Comparison of ENCODE assay signal across 1 cellular context in the genomic region with DNA sequence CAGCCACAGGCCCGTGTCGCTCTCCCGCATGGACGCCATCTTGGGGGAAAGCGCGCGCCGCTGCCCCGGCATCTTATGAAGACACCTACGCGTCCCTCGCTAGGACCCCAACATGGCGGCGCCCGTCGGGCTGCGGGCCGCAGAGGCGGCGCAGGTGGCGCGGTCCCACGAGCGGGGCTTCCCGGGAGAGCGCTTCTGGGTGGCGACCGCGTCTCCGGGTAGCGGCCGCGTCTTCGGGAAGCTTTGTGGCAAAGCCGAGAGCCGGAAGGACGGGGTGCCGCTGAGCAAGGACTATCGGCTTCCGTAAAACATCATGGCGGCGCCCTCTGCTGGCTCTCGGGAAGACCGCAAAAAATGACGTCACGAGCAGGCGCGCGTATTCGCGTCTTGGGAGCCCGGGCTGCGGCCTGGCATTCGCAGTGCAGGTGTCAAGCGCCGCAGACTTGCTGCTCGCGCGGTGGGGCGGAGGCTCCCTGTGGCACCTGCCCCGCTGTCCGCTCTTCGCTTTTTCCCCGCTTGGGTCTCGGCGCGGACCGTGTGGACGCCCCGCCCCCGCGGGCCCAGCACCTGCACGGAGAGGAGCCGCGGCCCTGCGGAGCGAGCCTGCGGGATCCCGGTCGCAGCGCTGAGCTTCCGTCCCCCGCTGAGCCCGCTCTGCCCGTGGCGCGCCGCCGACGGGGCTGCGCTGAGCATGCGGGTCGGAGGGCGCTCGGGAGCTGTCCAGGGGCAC.
TF ChIP-seq lines count a peak whose summit lies in the region.

A gene (minus strand): TSS at position 54 of the 730 bp plus-strand sequence. CDS start 15 bp downstream, at position 39.

TF ChIP-seq in HepG2, 621 proteins besides CTCF, POLR2A, EP300 and RAD21 (continued from another document and continues in another):
- TF ChIP-seq RXRB (CRISPR knock-in tag; IDR thresholded peaks at IDR 0.05; ENCODE audit: borderline replicate concordance) (no peak; the same call in 1 of the 2 replicates), ZNF660 (CRISPR knock-in tag; IDR thresholded peaks at IDR 0.05; ENCODE audit: borderline replicate concordance, low read depth) (no peak), ARHGAP35 (CRISPR knock-in tag; IDR thresholded peaks at IDR 0.05; ENCODE audit: borderline replicate concordance) (no peak), NFKBIZ (CRISPR knock-in tag; IDR thresholded peaks at IDR 0.05) (peak; percentile 49; the same call in 1 of the 2 replicates), ATF7-NPFF (CRISPR knock-in tag; IDR thresholded peaks at IDR 0.05; ENCODE audit: low read depth) (peak; percentile 79), BCL6 (CRISPR knock-in tag; IDR thresholded peaks at IDR 0.05) (peak; percentile 14; the same call in 1 of the 2 replicates), NCOA2 (CRISPR knock-in tag; IDR thresholded peaks at IDR 0.05) (peak; percentile 18; the same call in 1 of the 2 replicates), ZNF674 (CRISPR knock-in tag; IDR thresholded peaks at IDR 0.05; ENCODE audit: low read depth) (no peak), ZNF230 (CRISPR knock-in tag; IDR thresholded peaks at IDR 0.05) (no peak), KMT2A (CRISPR knock-in tag; IDR thresholded peaks at IDR 0.05) (peak; percentile 73), ZNF10 (CRISPR knock-in tag; IDR thresholded peaks at IDR 0.05; ENCODE audit: borderline replicate concordance, low read depth) (no peak), ZNF557 (CRISPR knock-in tag; IDR thresholded peaks at IDR 0.05) (no peak), MAFF (IDR thresholded peaks at IDR 0.05; ENCODE audit: low read depth, low read length) (no peak), ZNF224 (CRISPR knock-in tag; IDR thresholded peaks at IDR 0.05) (peak; percentile 81), ZNF749 (CRISPR knock-in tag; IDR thresholded peaks at IDR 0.05; ENCODE audit: borderline replicate concordance) (peak; percentile 76; the same call in 1 of the 2 replicates), RARA (CRISPR knock-in tag; IDR thresholded peaks at IDR 0.05) (peak; percentile 22), SRSF4 (IDR thresholded peaks at IDR 0.05; ENCODE audit: low read depth, low read length, poor library complexity, severe bottlenecking) (no peak), FOSL1 (CRISPR knock-in tag; IDR thresholded peaks at IDR 0.05; ENCODE audit: borderline replicate concordance) (no peak), ZNF552 (CRISPR knock-in tag; IDR thresholded peaks at IDR 0.05; ENCODE audit: borderline replicate concordance) (no peak; the same call in 1 of the 2 replicates), ZNF577 (CRISPR knock-in tag; IDR thresholded peaks at IDR 0.05; ENCODE audit: borderline replicate concordance, low read depth) (no peak), KAT2B (IDR thresholded peaks at IDR 0.05; ENCODE audit: borderline replicate concordance, low read depth, low read length) (no peak), SMARCC2 (IDR thresholded peaks at IDR 0.05) (no peak), GZF1 (CRISPR knock-in tag; IDR thresholded peaks at IDR 0.05) (no peak), ZNF317 (CRISPR knock-in tag; IDR thresholded peaks at IDR 0.05) (no peak; the same call in 1 of the 2 replicates), ZNF547 (CRISPR knock-in tag; IDR thresholded peaks at IDR 0.05) (0 out of 2 replicates have a peak, but pooled peaks have one; percentile 49), SKI (IDR thresholded peaks at IDR 0.05; ENCODE audit: partially characterized antibody) (peak; percentile 38), ZIK1 (CRISPR knock-in tag; IDR thresholded peaks at IDR 0.05; ENCODE audit: borderline replicate concordance, low read depth) (peak; percentile 29; the same call in 1 of the 2 replicates), REL (CRISPR knock-in tag; conservative IDR thresholded peaks at IDR 0.05) (0 out of 2 replicates have a peak, but pooled peaks have one; percentile 49), ZNF773 (CRISPR knock-in tag; IDR thresholded peaks at IDR 0.05; ENCODE audit: borderline replicate concordance) (no peak), FOSL2 (CRISPR knock-in tag; IDR thresholded peaks at IDR 0.05) (peak; percentile 22; the same call in 1 of the 2 replicates), ZC3H13 (CRISPR knock-in tag; IDR thresholded peaks at IDR 0.05) (no peak; the same call in none of the 2 replicates), MBD4 (IDR thresholded peaks at IDR 0.05; ENCODE audit: borderline replicate concordance, low read length) (no peak)
- TF ChIP-seq, protein P1, sequence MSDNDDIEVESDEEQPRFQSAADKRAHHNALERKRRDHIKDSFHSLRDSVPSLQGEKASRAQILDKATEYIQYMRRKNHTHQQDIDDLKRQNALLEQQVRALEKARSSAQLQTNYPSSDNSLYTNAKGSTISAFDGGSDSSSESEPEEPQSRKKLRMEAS (IDR thresholded peaks at IDR 0.05): peak; percentile 68
- TF ChIP-seq, protein P2, sequence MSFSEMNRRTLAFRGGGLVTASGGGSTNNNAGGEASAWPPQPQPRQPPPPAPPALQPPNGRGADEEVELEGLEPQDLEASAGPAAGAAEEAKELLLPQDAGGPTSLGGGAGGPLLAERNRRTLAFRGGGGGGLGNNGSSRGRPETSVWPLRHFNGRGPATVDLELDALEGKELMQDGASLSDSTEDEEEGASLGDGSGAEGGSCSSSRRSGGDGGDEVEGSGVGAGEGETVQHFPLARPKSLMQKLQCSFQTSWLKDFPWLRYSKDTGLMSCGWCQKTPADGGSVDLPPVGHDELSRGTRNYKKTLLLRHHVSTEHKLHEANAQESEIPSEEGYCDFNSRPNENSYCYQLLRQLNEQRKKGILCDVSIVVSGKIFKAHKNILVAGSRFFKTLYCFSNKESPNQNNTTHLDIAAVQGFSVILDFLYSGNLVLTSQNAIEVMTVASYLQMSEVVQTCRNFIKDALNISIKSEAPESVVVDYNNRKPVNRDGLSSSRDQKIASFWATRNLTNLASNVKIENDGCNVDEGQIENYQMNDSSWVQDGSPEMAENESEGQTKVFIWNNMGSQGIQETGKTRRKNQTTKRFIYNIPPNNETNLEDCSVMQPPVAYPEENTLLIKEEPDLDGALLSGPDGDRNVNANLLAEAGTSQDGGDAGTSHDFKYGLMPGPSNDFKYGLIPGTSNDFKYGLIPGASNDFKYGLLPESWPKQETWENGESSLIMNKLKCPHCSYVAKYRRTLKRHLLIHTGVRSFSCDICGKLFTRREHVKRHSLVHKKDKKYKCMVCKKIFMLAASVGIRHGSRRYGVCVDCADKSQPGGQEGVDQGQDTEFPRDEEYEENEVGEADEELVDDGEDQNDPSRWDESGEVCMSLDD (CRISPR knock-in tag; IDR thresholded peaks at IDR 0.05; ENCODE audit: borderline replicate concordance): peak; percentile 4; the same call in 1 of the 2 replicates
- TF ChIP-seq, protein P3, sequence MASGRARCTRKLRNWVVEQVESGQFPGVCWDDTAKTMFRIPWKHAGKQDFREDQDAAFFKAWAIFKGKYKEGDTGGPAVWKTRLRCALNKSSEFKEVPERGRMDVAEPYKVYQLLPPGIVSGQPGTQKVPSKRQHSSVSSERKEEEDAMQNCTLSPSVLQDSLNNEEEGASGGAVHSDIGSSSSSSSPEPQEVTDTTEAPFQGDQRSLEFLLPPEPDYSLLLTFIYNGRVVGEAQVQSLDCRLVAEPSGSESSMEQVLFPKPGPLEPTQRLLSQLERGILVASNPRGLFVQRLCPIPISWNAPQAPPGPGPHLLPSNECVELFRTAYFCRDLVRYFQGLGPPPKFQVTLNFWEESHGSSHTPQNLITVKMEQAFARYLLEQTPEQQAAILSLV (CRISPR knock-in tag; IDR thresholded peaks at IDR 0.05; ENCODE audit: borderline replicate concordance): peak; percentile 83; the same call in 1 of the 2 replicates
- TF ChIP-seq, protein P4, sequence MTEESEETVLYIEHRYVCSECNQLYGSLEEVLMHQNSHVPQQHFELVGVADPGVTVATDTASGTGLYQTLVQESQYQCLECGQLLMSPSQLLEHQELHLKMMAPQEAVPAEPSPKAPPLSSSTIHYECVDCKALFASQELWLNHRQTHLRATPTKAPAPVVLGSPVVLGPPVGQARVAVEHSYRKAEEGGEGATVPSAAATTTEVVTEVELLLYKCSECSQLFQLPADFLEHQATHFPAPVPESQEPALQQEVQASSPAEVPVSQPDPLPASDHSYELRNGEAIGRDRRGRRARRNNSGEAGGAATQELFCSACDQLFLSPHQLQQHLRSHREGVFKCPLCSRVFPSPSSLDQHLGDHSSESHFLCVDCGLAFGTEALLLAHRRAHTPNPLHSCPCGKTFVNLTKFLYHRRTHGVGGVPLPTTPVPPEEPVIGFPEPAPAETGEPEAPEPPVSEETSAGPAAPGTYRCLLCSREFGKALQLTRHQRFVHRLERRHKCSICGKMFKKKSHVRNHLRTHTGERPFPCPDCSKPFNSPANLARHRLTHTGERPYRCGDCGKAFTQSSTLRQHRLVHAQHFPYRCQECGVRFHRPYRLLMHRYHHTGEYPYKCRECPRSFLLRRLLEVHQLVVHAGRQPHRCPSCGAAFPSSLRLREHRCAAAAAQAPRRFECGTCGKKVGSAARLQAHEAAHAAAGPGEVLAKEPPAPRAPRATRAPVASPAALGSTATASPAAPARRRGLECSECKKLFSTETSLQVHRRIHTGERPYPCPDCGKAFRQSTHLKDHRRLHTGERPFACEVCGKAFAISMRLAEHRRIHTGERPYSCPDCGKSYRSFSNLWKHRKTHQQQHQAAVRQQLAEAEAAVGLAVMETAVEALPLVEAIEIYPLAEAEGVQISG (CRISPR knock-in tag; IDR thresholded peaks at IDR 0.05): peak; percentile 65
- TF ChIP-seq, protein P5, sequence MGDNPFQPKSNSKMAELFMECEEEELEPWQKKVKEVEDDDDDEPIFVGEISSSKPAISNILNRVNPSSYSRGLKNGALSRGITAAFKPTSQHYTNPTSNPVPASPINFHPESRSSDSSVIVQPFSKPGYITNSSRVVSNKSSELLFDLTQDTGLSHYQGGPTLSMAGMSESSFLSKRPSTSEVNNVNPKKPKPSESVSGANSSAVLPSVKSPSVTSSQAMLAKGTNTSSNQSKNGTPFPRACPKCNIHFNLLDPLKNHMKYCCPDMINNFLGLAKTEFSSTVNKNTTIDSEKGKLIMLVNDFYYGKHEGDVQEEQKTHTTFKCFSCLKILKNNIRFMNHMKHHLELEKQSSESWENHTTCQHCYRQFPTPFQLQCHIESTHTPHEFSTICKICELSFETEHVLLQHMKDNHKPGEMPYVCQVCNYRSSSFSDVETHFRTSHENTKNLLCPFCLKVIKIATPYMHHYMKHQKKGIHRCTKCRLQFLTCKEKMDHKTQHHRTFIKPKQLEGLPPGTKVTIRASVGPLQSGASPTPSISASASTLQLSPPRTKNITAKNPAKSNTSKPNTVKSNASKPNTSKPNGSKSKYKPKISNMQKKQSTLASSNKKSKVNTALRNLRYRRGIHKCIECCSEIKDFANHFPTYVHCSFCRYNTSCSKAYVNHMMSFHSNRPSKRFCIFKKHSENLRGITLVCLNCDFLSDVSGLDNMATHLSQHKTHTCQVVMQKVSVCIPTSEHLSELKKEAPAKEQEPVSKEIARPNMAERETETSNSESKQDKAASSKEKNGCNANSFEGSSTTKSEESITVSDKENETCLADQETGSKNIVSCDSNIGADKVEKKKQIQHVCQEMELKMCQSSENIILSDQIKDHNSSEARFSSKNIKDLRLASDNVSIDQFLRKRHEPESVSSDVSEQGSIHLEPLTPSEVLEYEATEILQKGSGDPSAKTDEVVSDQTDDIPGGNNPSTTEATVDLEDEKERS (CRISPR knock-in tag; IDR thresholded peaks at IDR 0.05): peak; percentile 15; the same call in 1 of the 2 replicates
- TF ChIP-seq, protein P6, sequence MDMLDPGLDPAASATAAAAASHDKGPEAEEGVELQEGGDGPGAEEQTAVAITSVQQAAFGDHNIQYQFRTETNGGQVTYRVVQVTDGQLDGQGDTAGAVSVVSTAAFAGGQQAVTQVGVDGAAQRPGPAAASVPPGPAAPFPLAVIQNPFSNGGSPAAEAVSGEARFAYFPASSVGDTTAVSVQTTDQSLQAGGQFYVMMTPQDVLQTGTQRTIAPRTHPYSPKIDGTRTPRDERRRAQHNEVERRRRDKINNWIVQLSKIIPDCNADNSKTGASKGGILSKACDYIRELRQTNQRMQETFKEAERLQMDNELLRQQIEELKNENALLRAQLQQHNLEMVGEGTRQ (IDR thresholded peaks at IDR 0.05; ENCODE audit: low read depth, low read length): no peak
- TF ChIP-seq, protein P6 (CRISPR knock-in tag; IDR thresholded peaks at IDR 0.05; ENCODE audit: borderline replicate concordance): peak; percentile 43; the same call in 1 of the 2 replicates
- TF ChIP-seq, protein P7, sequence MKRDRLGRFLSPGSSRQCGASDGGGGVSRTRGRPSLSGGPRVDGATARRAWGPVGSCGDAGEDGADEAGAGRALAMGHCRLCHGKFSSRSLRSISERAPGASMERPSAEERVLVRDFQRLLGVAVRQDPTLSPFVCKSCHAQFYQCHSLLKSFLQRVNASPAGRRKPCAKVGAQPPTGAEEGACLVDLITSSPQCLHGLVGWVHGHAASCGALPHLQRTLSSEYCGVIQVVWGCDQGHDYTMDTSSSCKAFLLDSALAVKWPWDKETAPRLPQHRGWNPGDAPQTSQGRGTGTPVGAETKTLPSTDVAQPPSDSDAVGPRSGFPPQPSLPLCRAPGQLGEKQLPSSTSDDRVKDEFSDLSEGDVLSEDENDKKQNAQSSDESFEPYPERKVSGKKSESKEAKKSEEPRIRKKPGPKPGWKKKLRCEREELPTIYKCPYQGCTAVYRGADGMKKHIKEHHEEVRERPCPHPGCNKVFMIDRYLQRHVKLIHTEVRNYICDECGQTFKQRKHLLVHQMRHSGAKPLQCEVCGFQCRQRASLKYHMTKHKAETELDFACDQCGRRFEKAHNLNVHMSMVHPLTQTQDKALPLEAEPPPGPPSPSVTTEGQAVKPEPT (CRISPR knock-in tag; IDR thresholded peaks at IDR 0.05; ENCODE audit: low read depth): peak; percentile 69; the same call in 1 of the 2 replicates
- TF ChIP-seq, protein P8, sequence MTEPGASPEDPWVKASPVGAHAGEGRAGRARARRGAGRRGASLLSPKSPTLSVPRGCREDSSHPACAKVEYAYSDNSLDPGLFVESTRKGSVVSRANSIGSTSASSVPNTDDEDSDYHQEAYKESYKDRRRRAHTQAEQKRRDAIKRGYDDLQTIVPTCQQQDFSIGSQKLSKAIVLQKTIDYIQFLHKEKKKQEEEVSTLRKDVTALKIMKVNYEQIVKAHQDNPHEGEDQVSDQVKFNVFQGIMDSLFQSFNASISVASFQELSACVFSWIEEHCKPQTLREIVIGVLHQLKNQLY (CRISPR knock-in tag; IDR thresholded peaks at IDR 0.05): no peak
- TF ChIP-seq, protein P9, sequence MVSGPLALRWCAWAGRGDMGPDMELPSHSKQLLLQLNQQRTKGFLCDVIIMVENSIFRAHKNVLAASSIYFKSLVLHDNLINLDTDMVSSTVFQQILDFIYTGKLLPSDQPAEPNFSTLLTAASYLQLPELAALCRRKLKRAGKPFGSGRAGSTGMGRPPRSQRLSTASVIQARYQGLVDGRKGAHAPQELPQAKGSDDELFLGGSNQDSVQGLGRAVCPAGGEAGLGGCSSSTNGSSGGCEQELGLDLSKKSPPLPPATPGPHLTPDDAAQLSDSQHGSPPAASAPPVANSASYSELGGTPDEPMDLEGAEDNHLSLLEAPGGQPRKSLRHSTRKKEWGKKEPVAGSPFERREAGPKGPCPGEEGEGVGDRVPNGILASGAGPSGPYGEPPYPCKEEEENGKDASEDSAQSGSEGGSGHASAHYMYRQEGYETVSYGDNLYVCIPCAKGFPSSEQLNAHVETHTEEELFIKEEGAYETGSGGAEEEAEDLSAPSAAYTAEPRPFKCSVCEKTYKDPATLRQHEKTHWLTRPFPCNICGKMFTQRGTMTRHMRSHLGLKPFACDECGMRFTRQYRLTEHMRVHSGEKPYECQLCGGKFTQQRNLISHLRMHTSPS (CRISPR knock-in tag; IDR thresholded peaks at IDR 0.05; ENCODE audit: low read depth): peak; percentile 48; the same call in 1 of the 2 replicates
